28 cellular contexts compared by ENCODE assay signal in genomic region chr7:39295791-39296190, GRCh38.
DNase-seq lines count a peak whose midpoint lies in the region; FAIRE-seq lines count a peak whose summit lies in the region.
"Had no signal": no experiment of that assay in that cellular context is flagged by ENCODE, and none has a peak within 500 bp of the region (broad histone marks: within the 10 kb centered on the region; RNA-seq: fewer than 3 reads in every experiment).

No MANE protein-coding gene starts in this region.

- no peaks in the 10 kb centered on the region for H3K36me3 ChIP-seq in small intestine (ENCODE audit: control insufficient read depth in 2 of 2, insufficient read depth in 2 of 2, low read length in 2 of 2)
- H3K36me3 ChIP-seq: BE2C; BLaER1; BLaER1 treated with 17β-estradiol and CSF1 and Interleukin-3, amounts not matched to agents 10 nM and 100 nM had no signal

- H3K27ac ChIP-seq in small intestine (ENCODE audit: low read depth in 1 of 2, low read length in 1 of 2): no peak overlapping the region
- H3K27ac ChIP-seq: 22Rv1; A549; BLaER1; BLaER1 treated with 17β-estradiol and CSF1 and Interleukin-3, amounts not matched to agents 10 nM and 100 nM; C4-2B had no signal

- FAIRE-seq in small intestine (lab: Jason Lieb, UNC): peak; percentile 93
- FAIRE-seq: A204.1, A549, D721Med had no signal

- H3K9me3 ChIP-seq in small intestine (ENCODE audit: control insufficient read depth, low read depth): no peaks in the 10 kb centered on the region
- H3K9me3 ChIP-seq: BE2C, BLaER1, Caco-2 had no signal

- H3K4me3 ChIP-seq in small intestine (ENCODE audit: low read depth in 1 of 2, low read length in 2 of 2): no peak overlapping the region
- H3K4me3 ChIP-seq: A549; BLaER1; BLaER1 treated with 17β-estradiol and CSF1 and Interleukin-3, amounts not matched to agents 10 nM and 100 nM had no signal

- peak; percentile 94 for DNase-seq in small intestine
- no peak for DNase-seq in DMS79 treated with DMSO at 0.1 percent for 48 hours (lab: John Stamatoyannopoulos, UW)
- DNase-seq: 8988T; ACHN; AML-193; BE2C; C1 segment of cervical spinal cord; Caco-2; Calu3; CD4-positive, alpha-beta memory T cell; CD4-positive, alpha-beta T cell; CD4-positive, CD25-positive, alpha-beta regulatory T cell; CD8-positive, alpha-beta memory T cell; CD8-positive, alpha-beta T cell; COR-L47; DMS 273 treated with DMSO at 0.1 percent for 48 hours; DMS153; DMS53; DMS79; DND-41; EL had no signal

- H3K27me3 ChIP-seq in small intestine (ENCODE audit: control insufficient read depth in 2 of 2, insufficient read depth in 2 of 2, low read length in 2 of 2): peaks cover 0 to 5% of the 10 kb centered on the region in 2 donors
- H3K27me3 ChIP-seq: BE2C; BLaER1; BLaER1 treated with 17β-estradiol and CSF1 and Interleukin-3, amounts not matched to agents 10 nM and 100 nM had no signal

- H3K4me1 ChIP-seq in small intestine (ENCODE audit: control insufficient read depth in 2 of 2, insufficient read depth in 1 of 2, low read depth in 1 of 2, low read length in 1 of 2): peaks cover 5 to 11% of the 10 kb centered on the region in 2 donors
- H3K4me1 ChIP-seq: A549; BE2C; BLaER1; BLaER1 treated with 17β-estradiol and CSF1 and Interleukin-3, amounts not matched to agents 10 nM and 100 nM; Caco-2 had no signal
